Comparison of ENCODE assay signal across 36 cellular contexts in the genomic region with DNA sequence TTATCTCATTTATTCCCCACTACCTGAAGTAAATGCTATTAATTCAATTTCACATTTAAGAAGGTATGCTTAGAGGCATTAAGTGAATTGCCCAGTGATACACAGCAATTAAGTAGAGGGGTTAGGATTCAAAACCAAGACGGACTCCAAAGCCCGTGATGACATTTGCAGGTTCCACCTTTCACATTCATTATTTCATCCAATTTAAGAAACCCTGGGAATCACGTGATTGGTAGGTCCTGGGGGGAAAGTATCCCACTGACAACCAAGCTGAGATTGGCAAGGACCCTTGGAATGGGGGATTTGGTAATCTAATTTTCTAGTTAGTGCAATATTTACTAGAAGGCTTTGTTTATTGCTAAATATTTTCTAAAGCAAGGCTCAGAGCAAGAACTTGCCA. TPM values are rescaled to one million over a fixed set of nuclear protein-coding genes. Genes with fewer than 3 reads are reported as not detected.
A peak's percentile ranks its signal among the peaks of the same experiment; 100 is the strongest.
DNase-seq lines count a peak whose midpoint lies in the region; ATAC-seq and TF ChIP-seq lines count a peak whose summit lies in the region.
"Had no signal": no experiment of that assay in that cellular context is flagged by ENCODE, and none has a peak within 500 bp of the region (broad histone marks: within the 10 kb centered on the region; RNA-seq: fewer than 3 reads in every experiment).

No MANE protein-coding gene starts in this region.

- no peaks in the 10 kb centered on the region for H3K9me2 ChIP-seq in Loucy (replicated peaks; ENCODE audit: low read depth, low read length)

- H3K36me3 ChIP-seq in Loucy (ENCODE audit: insufficient read depth, low read length) = no peaks in the 10 kb centered on the region
- H3K36me3 ChIP-seq: esophagus squamous epithelium, heart right ventricle, pancreas, spleen had no signal

- TF ChIP-seq CTCF in Loucy (conservative IDR thresholded peaks at IDR 0.05; ENCODE audit: low read length) (no peak), glutamatergic neuron (IDR thresholded peaks at IDR 0.05; ENCODE audit: partially characterized antibody, unreplicated experiment) (no peak), progenitor cell of endocrine pancreas (IDR thresholded peaks at IDR 0.05; ENCODE audit: unreplicated experiment) (no peak)

- no peaks in the 10 kb centered on the region for H3K9me3 Mint-ChIP-seq in activated naive CD4-positive, alpha-beta T cell treated with anti-CD3 and anti-CD28 coated beads for 36 hours
- peaks cover 4% of the 10 kb centered on the region for H3K9me3 Mint-ChIP-seq in glutamatergic neuron (ENCODE audit: unreplicated experiment)
- H3K9me3 Mint-ChIP-seq in progenitor cell of endocrine pancreas (ENCODE audit: low read depth) = no peaks in the 10 kb centered on the region
- H3K9me3 Mint-ChIP-seq: activated CD4-positive, alpha-beta memory T cell treated with anti-CD3 and anti-CD28 coated beads for 36 hours; activated naive CD8-positive, alpha-beta T cell treated with anti-CD3 and anti-CD28 coated beads, Interleukin-2, amount 50 U/mL, for 24 hours; activated T-helper 17 cell treated with anti-CD3 and anti-CD28 coated beads, Interleukin-2, amount 50 U/mL, for 72 hours; CD4-positive, alpha-beta memory T cell; natural killer cell had no signal

- peaks cover 23% of the 10 kb centered on the region for H3K4me1 Mint-ChIP-seq in activated naive CD4-positive, alpha-beta T cell treated with anti-CD3 and anti-CD28 coated beads for 36 hours (ENCODE audit: low read depth)
- H3K4me1 Mint-ChIP-seq in glutamatergic neuron (ENCODE audit: low read depth, unreplicated experiment) (peaks cover 14% of the 10 kb centered on the region), progenitor cell of endocrine pancreas (ENCODE audit: low read depth) (peaks cover 5% of the 10 kb centered on the region)

- H3K4me2 ChIP-seq in Loucy (ENCODE audit: low read depth, low read length, poor library complexity, severe bottlenecking) = peak overlapping the region; percentile 72

- no peak overlapping the region for H2AFZ ChIP-seq in Loucy (ENCODE audit: low read length)

- CTCF ChIA-PET in activated naive CD4-positive, alpha-beta T cell treated with anti-CD3 and anti-CD28 coated beads for 36 hours (lab: Charles Lee) = interaction anchor here (2.7 kb wide), 1 partner anchor 142 kb away, joined by 15 read pairs; no protein-coding TSS in a partner anchor

- no peaks in the 10 kb centered on the region for H3F3A ChIP-seq in Loucy (ENCODE audit: low read depth)

- no peaks in the 10 kb centered on the region for H3K27me3 Mint-ChIP-seq in activated naive CD4-positive, alpha-beta T cell treated with anti-CD3 and anti-CD28 coated beads for 36 hours (ENCODE audit: low read depth)
- peaks cover 2% of the 10 kb centered on the region for H3K27me3 Mint-ChIP-seq in glutamatergic neuron (ENCODE audit: unreplicated experiment)
- peaks cover 12% of the 10 kb centered on the region for H3K27me3 Mint-ChIP-seq in progenitor cell of endocrine pancreas
- H3K27me3 Mint-ChIP-seq: activated CD4-positive, alpha-beta memory T cell treated with anti-CD3 and anti-CD28 coated beads for 36 hours; activated naive CD8-positive, alpha-beta T cell treated with anti-CD3 and anti-CD28 coated beads, Interleukin-2, amount 50 U/mL, for 24 hours had no signal

- ATAC-seq in HG03571 (IDR thresholded peaks at IDR 0.05; ENCODE audit: unreplicated experiment) = no peak
- ATAC-seq: activated naive CD8-positive, alpha-beta T cell treated with anti-CD3 and anti-CD28 coated beads, Interleukin-2, amount 50 U/mL, for 24 hours; activated T-helper 17 cell treated with anti-CD3 and anti-CD28 coated beads, Interleukin-2, amount 50 U/mL, for 72 hours; foreskin keratinocyte; GM12878; heart right ventricle; natural killer cell; Panc1; pancreas; SK-N-SH treated with all-trans-retinoic acid at 6 μM for 48 hours; stimulated activated naive CD8-positive, alpha-beta T cell treated with anti-CD3 and anti-CD28 coated beads, Interleukin-15, Interleukin-2, amounts not matched to agents 100 U/mL and 50 U/mL, for 24 hours had no signal

- no peak overlapping the region for H3K27ac Mint-ChIP-seq in activated naive CD4-positive, alpha-beta T cell treated with anti-CD3 and anti-CD28 coated beads for 36 hours
- H3K27ac Mint-ChIP-seq in glutamatergic neuron (ENCODE audit: unreplicated experiment) (no peak overlapping the region), progenitor cell of endocrine pancreas (no peak overlapping the region)
- H3K27ac Mint-ChIP-seq: activated CD4-positive, alpha-beta memory T cell treated with anti-CD3 and anti-CD28 coated beads for 36 hours; activated T-helper 17 cell treated with anti-CD3 and anti-CD28 coated beads, Interleukin-2, amount 50 U/mL, for 72 hours had no signal

- H3K27me3 ChIP-seq in Loucy (ENCODE audit: insufficient read depth, low read length, poor library complexity, severe bottlenecking) = no peaks in the 10 kb centered on the region
- H3K27me3 ChIP-seq: esophagus squamous epithelium, foreskin keratinocyte, heart right ventricle, pancreas, spleen had no signal

- H3K4me3 ChIP-seq in Loucy (ENCODE audit: low read length, poor library complexity, severe bottlenecking) = peak overlapping the region; percentile 92
- H3K4me3 ChIP-seq: GM12878, lung had no signal

- peak overlapping the region; percentile 77 for H3K4me3 Mint-ChIP-seq in activated naive CD4-positive, alpha-beta T cell treated with anti-CD3 and anti-CD28 coated beads for 36 hours
- H3K4me3 Mint-ChIP-seq in glutamatergic neuron (ENCODE audit: unreplicated experiment) (peak overlapping the region; percentile 91), progenitor cell of endocrine pancreas (ENCODE audit: low read depth) (peak overlapping the region; percentile 67)

- no peaks in the 10 kb centered on the region for H3K36me3 Mint-ChIP-seq in activated naive CD4-positive, alpha-beta T cell treated with anti-CD3 and anti-CD28 coated beads for 36 hours (ENCODE audit: low read depth)
- H3K36me3 Mint-ChIP-seq in glutamatergic neuron (ENCODE audit: unreplicated experiment) = no peaks in the 10 kb centered on the region
- H3K36me3 Mint-ChIP-seq in progenitor cell of endocrine pancreas (ENCODE audit: insufficient read depth) = no peaks in the 10 kb centered on the region
- H3K36me3 Mint-ChIP-seq: activated CD4-positive, alpha-beta memory T cell treated with anti-CD3 and anti-CD28 coated beads for 36 hours; natural killer cell had no signal

- no peaks in the 10 kb centered on the region for H4K20me1 ChIP-seq in Loucy (ENCODE audit: insufficient read depth, low read length, poor library complexity, severe bottlenecking)

- intact Hi-C loops in activated naive CD4-positive, alpha-beta T cell treated with anti-CD3 and anti-CD28 coated beads for 36 hours (cut with micrococcal nuclease) = loop anchor here (10.0 kb wide), 1 partner anchor 299 kb away; a partner anchor contains a TSS

- H3K9ac ChIP-seq in Loucy (ENCODE audit: low read depth, low read length, poor library complexity, severe bottlenecking) = no peak overlapping the region
- H3K9ac ChIP-seq: KMS-11 had no signal

- DNase-seq in activated naive CD4-positive, alpha-beta T cell treated with anti-CD3 and anti-CD28 coated beads for 36 hours = no peak
- no peak for DNase-seq in activated naive CD4-positive, alpha-beta T cell treated with anti-CD3 and anti-CD28 coated beads, Interleukin-2, amount 50 U/mL, for 16 hours
- DNase-seq in glutamatergic neuron = no peak
- no peak for DNase-seq in progenitor cell of endocrine pancreas (ENCODE audit: low spot score, unreplicated experiment)
- no peak for DNase-seq in T-helper 2 cell
- no peak for DNase-seq in HUDEP-2 (lab: John Stamatoyannopoulos, UW; ENCODE audit: unreplicated experiment in 76 of 76)
- DNase-seq: activated CD4-positive, alpha-beta memory T cell treated with anti-CD3 and anti-CD28 coated beads for 36 hours; activated CD4-positive, alpha-beta T cell treated with anti-CD3 and anti-CD28 coated beads for 1 hour; activated CD8-positive, alpha-beta memory T cell treated with anti-CD3 and anti-CD28 coated beads, Interleukin-2, amount 50 U/mL, for 4 hours; activated naive CD8-positive, alpha-beta T cell treated with anti-CD3 and anti-CD28 coated beads, Interleukin-2, amount 50 U/mL, for 24 hours; CD4-positive, alpha-beta memory T cell; central memory CD4-positive, alpha-beta T cell; dermis blood vessel endothelial cell; DMS 273 treated with DMSO at 0.1 percent for 48 hours; EL; esophagus squamous epithelium; foreskin keratinocyte; H7; heart right ventricle; natural killer cell; NCI-H2081; NCI-H526 treated with DMSO at 0.1 percent for 48 hours; pancreas; right cardiac atrium; Right ventricle myocardium superior; spleen; stimulated activated CD4-positive, alpha-beta T cell treated with anti-CD3 and anti-CD28 coated beads, Interleukin-2, amount 100 ng/mL, for 24 hours; stimulated activated naive CD8-positive, alpha-beta T cell treated with anti-CD3 and anti-CD28 coated beads, Interleukin-15, Interleukin-2, amounts not matched to agents 100 U/mL and 50 U/mL, for 24 hours had no signal

- no peaks in the 10 kb centered on the region for H3K9me3 ChIP-seq in Loucy (ENCODE audit: insufficient read depth, low read depth, low read length)
- H3K9me3 ChIP-seq: esophagus squamous epithelium, heart right ventricle, pancreas, spleen had no signal

- peaks cover 30% of the 10 kb centered on the region for H3K4me1 ChIP-seq in Loucy (ENCODE audit: insufficient read depth, low read length, poor library complexity, severe bottlenecking)
- H3K4me1 ChIP-seq: foreskin keratinocyte had no signal

- H3K79me2 ChIP-seq in Loucy (ENCODE audit: insufficient read depth, low read length) = 0 out of 2 replicates have a peak, but pooled peaks cover 3% of the 10 kb centered on the region

RNA-seq across cellular contexts. Expression of a gene that starts 1.8 kb away (rescaled TPM):
- 1 to 10 TPM; 7.6 to 8.0 TPM for total RNA-seq in activated naive CD4-positive, alpha-beta T cell treated with anti-CD3 and anti-CD28 coated beads for 36 hours
- total RNA-seq in glutamatergic neuron (ENCODE audit: unreplicated experiment) = 31.1 TPM
- total RNA-seq in progenitor cell of endocrine pancreas = 20.0 and 21.6 TPM in 2 replicates
